11 cellular contexts compared by ENCODE assay signal in genomic region chr14:99260652-99261551, GRCh38. TPM values are rescaled to one million over a fixed set of nuclear protein-coding genes. Genes with fewer than 3 reads are reported as not detected.
A peak's percentile ranks its signal among the peaks of the same experiment; 100 is the strongest.
DNase-seq lines count a peak whose midpoint lies in the region; ATAC-seq and TF ChIP-seq lines count a peak whose summit lies in the region.
"Had no signal": no experiment of that assay in that cellular context is flagged by ENCODE, and none has a peak within 500 bp of the region (broad histone marks: within the 10 kb centered on the region; RNA-seq: fewer than 3 reads in every experiment).

No MANE protein-coding gene starts in this region.

- no peak for TF ChIP-seq CTCF in mucosa of descending colon (IDR thresholded peaks at IDR 0.05)

- POLR2A ChIA-PET in CD4-positive, alpha-beta memory T cell (lab: Charles Lee; ENCODE audit: partially characterized antibody), result interaction anchor here (0.8 to 66.7 kb wide), 14 partner anchors 11 to 1658 kb away, joined by 3 to 6015 read pairs (median 10); partner anchors contain the start of gene BCL11B

- H3K4me1 ChIP-seq in CD4-positive, alpha-beta memory T cell (ENCODE audit: insufficient read depth, low read length), result peaks cover 95% of the 10 kb centered on the region
- H3K4me1 ChIP-seq in mucosa of descending colon (ENCODE audit: low read depth), result no peaks in the 10 kb centered on the region
- H3K4me1 ChIP-seq: psoas muscle had no signal

- H3K9me3 Mint-ChIP-seq in CD4-positive, alpha-beta memory T cell, result peaks cover 0 to 21% (median 0%) of the 10 kb centered on the region in 8 donors

- CTCF ChIA-PET in CD4-positive, alpha-beta memory T cell (lab: Charles Lee; ENCODE audit: partially characterized antibody), result interaction anchor here (0.7 to 11.0 kb wide), 9 partner anchors 11 to 1283 kb away, joined by 3 to 270 read pairs (median 8); partner anchors contain the start of gene BCL11B

- H3K36me3 ChIP-seq in CD4-positive, alpha-beta memory T cell (ENCODE audit: insufficient read depth, low read length), result peaks cover 25% of the 10 kb centered on the region
- no peaks in the 10 kb centered on the region for H3K36me3 ChIP-seq in mucosa of descending colon (ENCODE audit: low read depth)

- peak; percentile 73 to 84 (median 80) for DNase-seq in CD4-positive, alpha-beta memory T cell
- DNase-seq in T follicular helper cell (ENCODE audit: low read depth) (peak; percentile 52), mucosa of descending colon (no peak), SKM-1 treated with dmso at 0.1 percent for 144 hours (lab: John Stamatoyannopoulos, UW; ENCODE audit: unreplicated experiment) (no peak), HuH-7.5 (ENCODE audit: low spot score) (no peak), left lobe of liver (ENCODE audit: low spot score) (no peak), SKM-1 (lab: John Stamatoyannopoulos, UW; ENCODE audit: unreplicated experiment) (no peak)
- peak; percentile 60 for DNase-seq in activated naive CD4-positive, alpha-beta T cell treated with anti-CD3 and anti-CD28 coated beads, Interleukin-2, amount 50 U/mL, for 16 hours
- DNase-seq: islet precursor cell, NCI-H2029 treated with DMSO at 0.1 percent for 48 hours, psoas muscle had no signal

- peak overlapping the region; percentile 99 to 100 (median 100) for H3K27ac Mint-ChIP-seq in CD4-positive, alpha-beta memory T cell

- H3K4me3 ChIP-seq in CD4-positive, alpha-beta memory T cell (ENCODE audit: low read length in 2 of 2), result peak overlapping the region; percentile 52 to 64
- no peak overlapping the region for H3K4me3 ChIP-seq in mucosa of descending colon
- H3K4me3 ChIP-seq: psoas muscle had no signal

- H3K9me3 ChIP-seq in CD4-positive, alpha-beta memory T cell (ENCODE audit: control insufficient read depth in 1 of 2, low read length in 2 of 2), result no peaks in the 10 kb centered on the region
- H3K9me3 ChIP-seq in mucosa of descending colon, result no peaks in the 10 kb centered on the region
- H3K9me3 ChIP-seq: psoas muscle had no signal

- H3K27me3 ChIP-seq in CD4-positive, alpha-beta memory T cell (ENCODE audit: insufficient read depth, low read length), result no peaks in the 10 kb centered on the region

- ATAC-seq in mucosa of descending colon (peak; percentile 53), left lobe of liver (no peak)
- ATAC-seq: psoas muscle had no signal

- peak overlapping the region; percentile 98 for H3K27ac ChIP-seq in CD4-positive, alpha-beta memory T cell (ENCODE audit: low read depth, low read length)
- H3K27ac ChIP-seq: psoas muscle had no signal

- peak overlapping the region; percentile 94 to 100 (median 98) for H3K4me3 Mint-ChIP-seq in CD4-positive, alpha-beta memory T cell

- H3K36me3 Mint-ChIP-seq in CD4-positive, alpha-beta memory T cell, result peaks cover 75 to 83% of the 10 kb centered on the region in 2 donors

- intact Hi-C loops in CD4-positive, alpha-beta memory T cell (cut with micrococcal nuclease), result loop anchor here (1.0 kb wide), 1 partner anchor 18 kb away; no protein-coding TSS in a partner anchor
- intact Hi-C loops in mucosa of descending colon (cut with DNase I, micrococcal nuclease), result loop anchor here in 1 of 2 donors (10.0 kb wide), 1 partner anchor 1126 kb away; no protein-coding TSS in a partner anchor

- peaks cover 68 to 100% (median 89%) of the 10 kb centered on the region in 4 donors for H3K4me1 Mint-ChIP-seq in CD4-positive, alpha-beta memory T cell

- H3K27me3 Mint-ChIP-seq in CD4-positive, alpha-beta memory T cell, result no peaks in the 10 kb centered on the region

RNA-seq across cellular contexts. Expression of gene BCL11B, which starts 11.1 kb away (rescaled TPM):
- 100 to 1,000 TPM; 163 to 165 TPM for total RNA-seq in CD4-positive, alpha-beta memory T cell
- 10 to 100 TPM in 1 of 2 donors, 1 to 10 TPM in 1; 2.6 to 11.6 TPM for polyA plus RNA-seq in CD4-positive, alpha-beta memory T cell
- 1 to 10 TPM; 2.5 to 5.6 (median 4.9) TPM for total RNA-seq in mucosa of descending colon
- total RNA-seq in left lobe of liver, result 0.43 TPM

Comparison
In these comparisons a context has a peak if more than half of its experiments do, and no peak if none do; other contexts are left out.
1. DNase-seq: peak in CD4-positive, alpha-beta memory T cell (5 of 5), T follicular helper cell (single experiment) and activated naive CD4-positive, alpha-beta T cell treated with anti-CD3 and anti-CD28 coated beads, Interleukin-2, amount 50 U/mL, for 16 hours (single experiment); none in mucosa of descending colon (0 of 3), SKM-1 treated with dmso at 0.1 percent for 144 hours (single experiment), HuH-7.5 (single experiment), left lobe of liver (single experiment) and SKM-1 (single experiment).
2. RNA of gene BCL11B, which starts 11.1 kb away (total RNA-seq): 163 to 165 TPM in CD4-positive, alpha-beta memory T cell; 2.5 to 5.6 TPM in mucosa of descending colon and 0.43 TPM in left lobe of liver (single experiment); every median in the first group is over 10 times any median in the second.